8 cellular contexts compared by ENCODE assay signal in genomic region chr17:50290074-50290702, GRCh38. TPM values are rescaled to one million over a fixed set of nuclear protein-coding genes. Genes with fewer than 3 reads are reported as not detected.
DNase-seq lines count a peak whose midpoint lies in the region; ATAC-seq and TF ChIP-seq lines count a peak whose summit lies in the region.

No MANE protein-coding gene starts in this region.

- no peaks in the 10 kb centered on the region for H3K36me3 Mint-ChIP-seq in activated naive CD8-positive, alpha-beta T cell treated with anti-CD3 and anti-CD28 coated beads, Interleukin-2, amount 10 ng/mL, durations not matched to agents 7 days and 5 days
- H3K36me3 Mint-ChIP-seq in activated naive CD8-positive, alpha-beta T cell treated with anti-CD3 and anti-CD28 coated beads for 36 hours = no peaks in the 10 kb centered on the region

- H3K4me3 Mint-ChIP-seq in activated naive CD8-positive, alpha-beta T cell treated with anti-CD3 and anti-CD28 coated beads, Interleukin-2, amount 10 ng/mL, durations not matched to agents 7 days and 5 days = peak overlapping the region; percentile 12
- H3K4me3 Mint-ChIP-seq in activated naive CD8-positive, alpha-beta T cell treated with anti-CD3 and anti-CD28 coated beads for 36 hours = no peak overlapping the region

- TF ChIP-seq CTCF in fibroblast of mammary gland (conservative IDR thresholded peaks at IDR 0.05; ENCODE audit: control insufficient read depth, insufficient read depth, low read depth, low read length) = no peak

- no peak for DNase-seq in activated naive CD8-positive, alpha-beta T cell treated with anti-CD3 and anti-CD28 coated beads, Interleukin-2, amount 10 ng/mL, durations not matched to agents 7 days and 5 days
- DNase-seq in activated naive CD8-positive, alpha-beta T cell treated with anti-CD3 and anti-CD28 coated beads for 36 hours = no peak
- peak; percentile 34 to 74 for DNase-seq in SW 1271 (lab: John Stamatoyannopoulos, UW)
- peak; percentile 100 for DNase-seq in fibroblast of mammary gland (ENCODE audit: low read depth)
- peak; percentile 96 for DNase-seq in non-pigmented ciliary epithelial cell (ENCODE audit: low read depth)
- no peak for DNase-seq in foreskin melanocyte
- DNase-seq in NCI-H1436 (lab: John Stamatoyannopoulos, UW) = no peak

- no peaks in the 10 kb centered on the region for H3K9me3 Mint-ChIP-seq in activated naive CD8-positive, alpha-beta T cell treated with anti-CD3 and anti-CD28 coated beads, Interleukin-2, amount 10 ng/mL, durations not matched to agents 7 days and 5 days
- no peaks in the 10 kb centered on the region for H3K9me3 Mint-ChIP-seq in activated naive CD8-positive, alpha-beta T cell treated with anti-CD3 and anti-CD28 coated beads for 36 hours

- peaks cover 25% of the 10 kb centered on the region for H3K27me3 Mint-ChIP-seq in activated naive CD8-positive, alpha-beta T cell treated with anti-CD3 and anti-CD28 coated beads, Interleukin-2, amount 10 ng/mL, durations not matched to agents 7 days and 5 days
- peaks cover 32% of the 10 kb centered on the region for H3K27me3 Mint-ChIP-seq in activated naive CD8-positive, alpha-beta T cell treated with anti-CD3 and anti-CD28 coated beads for 36 hours

- ATAC-seq in activated naive CD8-positive, alpha-beta T cell treated with anti-CD3 and anti-CD28 coated beads, Interleukin-2, amount 10 ng/mL, durations not matched to agents 7 days and 5 days (ENCODE audit: low read depth) = peak; percentile 84
- no peak for ATAC-seq in HG03342 (IDR thresholded peaks at IDR 0.05; ENCODE audit: unreplicated experiment)

- POLR2A ChIA-PET in activated naive CD8-positive, alpha-beta T cell treated with anti-CD3 and anti-CD28 coated beads, Interleukin-2, amount 10 ng/mL, durations not matched to agents 7 days and 5 days (lab: Charles Lee) = interaction anchor here (0.6 kb wide), 1 partner anchor 25 kb away, joined by 4 read pairs; no protein-coding TSS in a partner anchor

- H3K4me3 ChIP-seq in fibroblast of mammary gland (ENCODE audit: control insufficient read depth, low read depth, low read length) = peak overlapping the region; percentile 48

- peaks cover 7% of the 10 kb centered on the region for H3K4me1 Mint-ChIP-seq in activated naive CD8-positive, alpha-beta T cell treated with anti-CD3 and anti-CD28 coated beads, Interleukin-2, amount 10 ng/mL, durations not matched to agents 7 days and 5 days
- peaks cover 7% of the 10 kb centered on the region for H3K4me1 Mint-ChIP-seq in activated naive CD8-positive, alpha-beta T cell treated with anti-CD3 and anti-CD28 coated beads for 36 hours

- no peak overlapping the region for H3K27ac Mint-ChIP-seq in activated naive CD8-positive, alpha-beta T cell treated with anti-CD3 and anti-CD28 coated beads, Interleukin-2, amount 10 ng/mL, durations not matched to agents 7 days and 5 days
- no peak overlapping the region for H3K27ac Mint-ChIP-seq in activated naive CD8-positive, alpha-beta T cell treated with anti-CD3 and anti-CD28 coated beads for 36 hours

RNA-seq across cellular contexts. Expression of gene TMEM92, which starts 15.9 kb away (rescaled TPM):
- not detected for total RNA-seq in activated naive CD8-positive, alpha-beta T cell treated with anti-CD3 and anti-CD28 coated beads, Interleukin-2, amount 10 ng/mL, durations not matched to agents 7 days and 5 days
- not detected for total RNA-seq in activated naive CD8-positive, alpha-beta T cell treated with anti-CD3 and anti-CD28 coated beads for 36 hours

RNA-seq across cellular contexts. Expression of gene XYLT2, which starts 55.7 kb away (rescaled TPM):
- 10 to 100 TPM; 29.0 to 31.9 TPM for total RNA-seq in activated naive CD8-positive, alpha-beta T cell treated with anti-CD3 and anti-CD28 coated beads, Interleukin-2, amount 10 ng/mL, durations not matched to agents 7 days and 5 days
- total RNA-seq in activated naive CD8-positive, alpha-beta T cell treated with anti-CD3 and anti-CD28 coated beads for 36 hours = 10 to 100 TPM; 17.7 to 19.6 TPM

Comparison
In these comparisons a context has a peak if more than half of its experiments do, and no peak if none do; other contexts are left out.
1. DNase-seq: peak in SW 1271 (2 of 2), fibroblast of mammary gland (single experiment) and non-pigmented ciliary epithelial cell (single experiment); none in activated naive CD8-positive, alpha-beta T cell treated with anti-CD3 and anti-CD28 coated beads, Interleukin-2, amount 10 ng/mL, durations not matched to agents 7 days and 5 days (single experiment), activated naive CD8-positive, alpha-beta T cell treated with anti-CD3 and anti-CD28 coated beads for 36 hours (single experiment), foreskin melanocyte (single experiment) and NCI-H1436 (single experiment).